ENCODE assay signal across 23 cellular contexts in genomic region chr13:58869566-58869965, GRCh38.
A peak's percentile ranks its signal among the peaks of the same experiment; 100 is the strongest.
DNase-seq lines count a peak whose midpoint lies in the region; ATAC-seq and TF ChIP-seq lines count a peak whose summit lies in the region.
"Had no signal": no experiment of that assay in that cellular context is flagged by ENCODE, and none has a peak within 500 bp of the region (broad histone marks: within the 10 kb centered on the region; RNA-seq: fewer than 3 reads in every experiment).

No MANE protein-coding gene starts in this region.

- intact Hi-C loops in heart right ventricle (cut with DNase I): no loop called here

- H3K4me1 ChIP-seq in mesenchymal stem cell (ENCODE audit: control insufficient read depth, insufficient read depth, low read depth, low read length): no peaks in the 10 kb centered on the region
- no peaks in the 10 kb centered on the region for H3K4me1 ChIP-seq in heart right ventricle
- H3K4me1 ChIP-seq: BLaER1 had no signal

- no peak overlapping the region for H2BK15ac ChIP-seq in mesenchymal stem cell (ENCODE audit: low read depth, poor library complexity, severe bottlenecking)

- no peak overlapping the region for H2BK5ac ChIP-seq in mesenchymal stem cell (ENCODE audit: low read depth, low read length, poor library complexity, severe bottlenecking)

- no peak overlapping the region for H3K4me3 ChIP-seq in mesenchymal stem cell (ENCODE audit: insufficient read depth in 1 of 2, low read depth in 1 of 2, low read length in 2 of 2)
- no peak overlapping the region for H3K4me3 ChIP-seq in heart right ventricle
- H3K4me3 ChIP-seq: BLaER1, SK-N-MC had no signal

- H3K27ac ChIP-seq in mesenchymal stem cell (ENCODE audit: low read length, poor library complexity, severe bottlenecking): peak overlapping the region; percentile 46
- no peak overlapping the region for H3K27ac ChIP-seq in heart right ventricle
- H3K27ac ChIP-seq: 22Rv1, BLaER1, SK-N-MC had no signal

- DNase-seq in DMS153 (lab: John Stamatoyannopoulos, UW): peak; percentile 61
- DNase-seq in DMS153 treated with DMSO at 0.1 percent for 48 hours (lab: John Stamatoyannopoulos, UW; ENCODE audit: unreplicated experiment): no peak
- DNase-seq in NCI-H526 (lab: John Stamatoyannopoulos, UW): peak; percentile 10 to 31
- peak; percentile 42 for DNase-seq in SW480 (ENCODE audit: low spot score)
- no peak for DNase-seq in mesenchymal stem cell
- DNase-seq in Kasumi-1 (lab: John Stamatoyannopoulos, UW): no peak
- DNase-seq in heart right ventricle: no peak
- no peak for DNase-seq in C1 segment of cervical spinal cord (lab: John Stamatoyannopoulos, UW)
- DNase-seq: ACHN; CD4-positive, alpha-beta memory T cell; EL; Karpas-422; NCI-H1048; NCI-H1417 treated with DMSO at 0.1 percent for 48 hours; NCI-H187 treated with DMSO at 0.1 percent for 48 hours; NCI-H446; OCI-M1; Right ventricle myocardium superior; T-cell had no signal

- no peak overlapping the region for H3K4ac ChIP-seq in mesenchymal stem cell (ENCODE audit: low read depth in 1 of 2, low read length in 2 of 2)

- no peaks in the 10 kb centered on the region for H3K79me1 ChIP-seq in mesenchymal stem cell (replicated peaks; ENCODE audit: low read length, poor library complexity, severe bottlenecking)

- H3K27me3 ChIP-seq in mesenchymal stem cell (ENCODE audit: control insufficient read depth in 1 of 2, insufficient read depth in 1 of 2, low read length in 2 of 2): no peaks in the 10 kb centered on the region
- H3K27me3 ChIP-seq in heart right ventricle: no peaks in the 10 kb centered on the region
- H3K27me3 ChIP-seq: BLaER1 had no signal

- H3K18ac ChIP-seq in mesenchymal stem cell (ENCODE audit: low read depth in 1 of 2, low read length in 2 of 2): no peak overlapping the region

- no peak overlapping the region for H2AFZ ChIP-seq in mesenchymal stem cell (ENCODE audit: low read depth, low read length)

- H3K9me3 ChIP-seq in mesenchymal stem cell (ENCODE audit: control insufficient read depth, low read length): peaks cover 12% of the 10 kb centered on the region
- no peaks in the 10 kb centered on the region for H3K9me3 ChIP-seq in heart right ventricle
- H3K9me3 ChIP-seq: BLaER1, Caco-2 had no signal

- no peak overlapping the region for H4K91ac ChIP-seq in mesenchymal stem cell (ENCODE audit: low read length)

- H3K36me3 ChIP-seq in mesenchymal stem cell (ENCODE audit: control insufficient read depth in 1 of 2, insufficient read depth in 2 of 2, low read depth in 1 of 2, low read length in 2 of 2) (no peaks in the 10 kb centered on the region), heart right ventricle (no peaks in the 10 kb centered on the region)
- H3K36me3 ChIP-seq: BLaER1 had no signal

- no peak for TF ChIP-seq CTCF in heart right ventricle (IDR thresholded peaks at IDR 0.05)

- no peak overlapping the region for H2AK5ac ChIP-seq in mesenchymal stem cell (ENCODE audit: low read length, severe bottlenecking)

- ATAC-seq in heart right ventricle: no peak
- ATAC-seq: T-cell had no signal

- H4K8ac ChIP-seq in mesenchymal stem cell (ENCODE audit: low read length): no peak overlapping the region

- WGBS in mesenchymal stem cell: 29% methylated on average over 1 of the region's 1 CpG
- 94 to 98% methylated on average over 1 of the region's 1 CpG for WGBS in heart right ventricle, 2 donors

- H2BK120ac ChIP-seq in mesenchymal stem cell (ENCODE audit: low read depth, low read length): no peak overlapping the region

- no peak overlapping the region for H3K23ac ChIP-seq in mesenchymal stem cell (ENCODE audit: low read length in 2 of 2)

- H3K4me2 ChIP-seq in mesenchymal stem cell (ENCODE audit: low read length, poor library complexity, severe bottlenecking): no peak overlapping the region
- H3K4me2 ChIP-seq: BLaER1 had no signal

- H3K9ac ChIP-seq in mesenchymal stem cell (ENCODE audit: low read length): no peak overlapping the region
- H3K9ac ChIP-seq: BLaER1 had no signal

- no peak overlapping the region for H2BK12ac ChIP-seq in mesenchymal stem cell (ENCODE audit: low read length in 2 of 2)

- no peak overlapping the region for H3K14ac ChIP-seq in mesenchymal stem cell (ENCODE audit: low read length in 2 of 2)

Comparison
In these comparisons a context has a peak if more than half of its experiments do, and no peak if none do; other contexts are left out.
1. DNase-seq: peak in DMS153 (single experiment), NCI-H526 (2 of 2) and SW480 (single experiment); none in DMS153 treated with DMSO at 0.1 percent for 48 hours (single experiment), mesenchymal stem cell (single experiment), Kasumi-1 (0 of 2), heart right ventricle (0 of 2) and C1 segment of cervical spinal cord (0 of 14).